Comparison of ENCODE assay signal across 8 cellular contexts in the genomic region with DNA sequence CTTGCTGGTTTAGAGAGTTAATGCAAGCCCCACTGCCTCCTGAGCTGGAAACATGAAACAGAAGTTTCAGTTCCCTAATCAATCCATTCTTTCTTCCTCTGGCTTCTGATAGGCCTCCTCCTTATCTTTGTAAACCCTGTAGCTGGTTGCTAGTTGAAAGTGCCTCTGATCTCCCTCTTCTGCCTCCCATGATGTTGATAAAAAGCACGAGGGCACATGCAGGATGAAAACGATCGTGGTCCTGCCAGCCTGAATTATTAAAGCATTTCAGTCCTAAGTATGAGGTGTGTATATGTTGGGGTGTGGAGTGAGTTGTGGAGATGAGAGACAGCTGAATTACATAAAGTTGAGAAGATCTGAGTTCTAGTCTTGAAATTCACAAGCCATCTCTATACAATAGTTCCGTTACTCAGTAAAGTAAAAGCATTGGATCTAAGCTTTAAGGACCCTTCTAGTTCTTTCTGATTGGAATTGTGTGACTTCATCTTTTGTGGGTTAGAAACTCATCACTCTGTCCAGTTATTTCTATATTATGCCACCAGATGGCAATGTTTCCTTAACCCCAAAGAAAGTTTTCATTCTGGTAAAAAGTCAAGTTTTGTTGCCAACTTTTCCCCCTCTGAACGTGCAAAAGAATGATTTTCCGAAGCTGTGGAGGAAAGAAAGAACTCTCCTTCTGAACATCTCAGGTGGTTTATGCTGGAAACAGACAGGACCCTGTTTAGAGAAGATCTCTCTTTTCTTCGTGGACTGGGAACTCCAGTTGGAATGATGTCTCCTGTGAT. TPM values are rescaled to one million over a fixed set of nuclear protein-coding genes. Genes with fewer than 3 reads are reported as not detected.
A peak's percentile ranks its signal among the peaks of the same experiment; 100 is the strongest.
DNase-seq lines count a peak whose midpoint lies in the region; ATAC-seq and TF ChIP-seq lines count a peak whose summit lies in the region.

No MANE protein-coding gene starts in this region.

- peak overlapping the region; percentile 59 for H3K4me3 Mint-ChIP-seq in mesothelial cell of epicardium

- no peaks in the 10 kb centered on the region for H3K36me3 ChIP-seq in Peyer's patch
- H3K36me3 ChIP-seq in endocrine pancreas (ENCODE audit: control insufficient read depth, insufficient read depth, low read length) = no peaks in the 10 kb centered on the region

- H3K9me3 ChIP-seq in Peyer's patch (no peaks in the 10 kb centered on the region), endocrine pancreas (ENCODE audit: control insufficient read depth, low read length) (no peaks in the 10 kb centered on the region)

- H3K27ac Mint-ChIP-seq in mesothelial cell of epicardium = peak overlapping the region; percentile 75

- H3K4me1 ChIP-seq in Peyer's patch = peaks cover 0 to 21% (median 0%) of the 10 kb centered on the region in 4 donors
- H3K4me1 ChIP-seq in endocrine pancreas (ENCODE audit: control insufficient read depth, insufficient read depth, low read length) = no peaks in the 10 kb centered on the region

- H3K27me3 ChIP-seq in Peyer's patch (no peaks in the 10 kb centered on the region), endocrine pancreas (ENCODE audit: control insufficient read depth, insufficient read depth, low read length) (no peaks in the 10 kb centered on the region)

- peaks cover 16% of the 10 kb centered on the region for H3K4me1 Mint-ChIP-seq in mesothelial cell of epicardium

- no peaks in the 10 kb centered on the region for H3K36me3 Mint-ChIP-seq in mesothelial cell of epicardium

- H3K27me3 Mint-ChIP-seq in mesothelial cell of epicardium (ENCODE audit: low read depth) = peaks cover 25% of the 10 kb centered on the region

- peak overlapping the region in 3 of 4 donors; percentile 6 to 42 (median 28) for H3K27ac ChIP-seq in Peyer's patch

- H3K4me3 ChIP-seq in Peyer's patch (no peak overlapping the region), endocrine pancreas (ENCODE audit: control insufficient read depth, insufficient read depth, low read length) (peak overlapping the region; percentile 25)

- TF ChIP-seq CTCF in Peyer's patch (IDR thresholded peaks at IDR 0.05) (peak; percentile 41 to 86 (median 73)), mesothelial cell of epicardium (IDR thresholded peaks at IDR 0.05; ENCODE audit: unreplicated experiment) (peak; percentile 81)

- TF ChIP-seq POLR2A in Peyer's patch (IDR thresholded peaks at IDR 0.05) = no peak

- H3K9me3 Mint-ChIP-seq in mesothelial cell of epicardium = peaks cover 3% of the 10 kb centered on the region

- peak overlapping the region; percentile 60 for H3K9ac ChIP-seq in endocrine pancreas (ENCODE audit: control insufficient read depth, insufficient read depth, low read length)

- peak; percentile 79 for ATAC-seq in GM19397 (IDR thresholded peaks at IDR 0.05; ENCODE audit: unreplicated experiment)

- DNase-seq in DMS 273 (lab: John Stamatoyannopoulos, UW; ENCODE audit: unreplicated experiment) (peak; percentile 58), HS-5 (ENCODE audit: low read depth) (peak; percentile 51), Peyer's patch (no peak), mesothelial cell of epicardium (ENCODE audit: low spot score in 2 of 2, unreplicated experiment in 2 of 2) (no peak), mesenteric fat pad (ENCODE audit: low spot score) (no peak)
- no peak for DNase-seq in activated effector memory CD4-positive, alpha-beta T cell treated with Interleukin-2 at 50 U/mL for 16 hours

RNA-seq across cellular contexts. Expression of a gene that starts 34.8 kb away (rescaled TPM):
- 100 to 1,000 TPM in 2 of 4 donors, 10 to 100 TPM in 2; 75.9 to 143 (median 106) TPM for total RNA-seq in Peyer's patch
- 1.0 to 1.3 TPM (median 1.2 TPM) in 3 replicates for total RNA-seq in mesothelial cell of epicardium
- 0.22 TPM for total RNA-seq in mesenteric fat pad

Comparison
In these comparisons a context has a peak if more than half of its experiments do, and no peak if none do; other contexts are left out.
1. DNase-seq: peak in DMS 273 (single experiment) and HS-5 (single experiment); none in Peyer's patch (0 of 3), mesothelial cell of epicardium (0 of 2), activated effector memory CD4-positive, alpha-beta T cell treated with Interleukin-2 at 50 U/mL for 16 hours (single experiment) and mesenteric fat pad (single experiment).
2. RNA of a gene that starts 34.8 kb away (total RNA-seq): 75.9 to 143 TPM in Peyer's patch; 1.0 to 1.3 TPM in mesothelial cell of epicardium and 0.22 TPM in mesenteric fat pad (single experiment); every median in the first group is over 10 times any median in the second.